Comparison of ENCODE assay signal across 9 cellular contexts in the genomic region with DNA sequence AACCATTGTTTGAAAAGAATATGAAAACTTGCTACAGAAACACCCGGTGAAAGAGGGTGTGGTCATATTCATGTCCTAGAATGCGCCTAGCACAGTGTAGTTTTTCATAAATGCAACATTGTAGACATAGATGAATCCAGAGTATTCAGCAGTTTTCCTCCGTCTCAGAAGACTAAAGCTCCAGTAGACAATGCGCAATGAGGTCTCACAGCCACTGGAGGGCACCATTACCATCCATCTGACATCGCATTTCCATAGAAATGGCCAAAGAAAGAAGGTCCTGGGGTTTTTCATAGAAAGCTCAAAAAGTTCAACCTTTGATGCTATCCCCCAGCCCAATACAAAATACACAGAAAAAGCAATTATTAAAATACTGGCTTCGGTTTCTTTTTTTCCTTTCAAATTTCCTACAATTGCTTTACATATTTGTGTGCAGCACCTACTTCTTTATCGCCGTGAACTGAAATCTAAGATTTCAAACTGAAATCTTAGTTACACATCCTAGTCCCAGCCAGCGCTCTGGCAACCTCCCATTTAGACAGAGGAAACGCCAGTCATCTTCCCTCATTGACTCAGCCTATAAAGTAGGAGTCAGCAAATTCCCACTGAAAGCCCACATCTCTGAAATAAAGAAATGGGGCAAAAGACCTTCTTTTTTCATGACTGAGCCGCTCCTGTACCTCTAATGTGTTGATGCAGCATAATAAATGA. TPM values are rescaled to one million over a fixed set of nuclear protein-coding genes. Genes with fewer than 3 reads are reported as not detected.
DNase-seq lines count a peak whose midpoint lies in the region; ATAC-seq and TF ChIP-seq lines count a peak whose summit lies in the region.
"Had no signal": no experiment of that assay in that cellular context is flagged by ENCODE, and none has a peak within 500 bp of the region (broad histone marks: within the 10 kb centered on the region; RNA-seq: fewer than 3 reads in every experiment).

No MANE protein-coding gene starts in this region.

- peaks cover 4% of the 10 kb centered on the region for H3K27me3 Mint-ChIP-seq in CD4-positive, alpha-beta T cell
- peaks cover 0 to 8% (median 0%) of the 10 kb centered on the region in 5 donors for H3K27me3 Mint-ChIP-seq in naive thymus-derived CD4-positive, alpha-beta T cell

- TF ChIP-seq POLR2A in upper lobe of left lung (IDR thresholded peaks at IDR 0.05): no peak

- H3K4me3 Mint-ChIP-seq in CD4-positive, alpha-beta T cell: peak overlapping the region; percentile 35
- H3K4me3 Mint-ChIP-seq in naive thymus-derived CD4-positive, alpha-beta T cell: no peak overlapping the region
- H3K4me3 Mint-ChIP-seq: T-helper 17 cell had no signal

- H3K9me3 Mint-ChIP-seq in CD4-positive, alpha-beta T cell: no peaks in the 10 kb centered on the region
- no peaks in the 10 kb centered on the region for H3K9me3 Mint-ChIP-seq in naive thymus-derived CD4-positive, alpha-beta T cell

- H3K9me3 ChIP-seq in CD4-positive, alpha-beta T cell (ENCODE audit: control insufficient read depth, low read length): no peaks in the 10 kb centered on the region
- no peaks in the 10 kb centered on the region for H3K9me3 ChIP-seq in HAP-1
- H3K9me3 ChIP-seq in naive thymus-derived CD4-positive, alpha-beta T cell (ENCODE audit: control insufficient read depth in 2 of 3, low read length in 3 of 3): no peaks in the 10 kb centered on the region
- H3K9me3 ChIP-seq in upper lobe of left lung: no peaks in the 10 kb centered on the region

- POLR2A ChIA-PET in CD4-positive, alpha-beta T cell (lab: Charles Lee): interaction anchor here (0.7 to 1.0 kb wide), 5 partner anchors 22 to 554 kb away, joined by 3 to 6 read pairs (median 3); partner anchors contain the start of gene TTF2
- POLR2A ChIA-PET in naive thymus-derived CD4-positive, alpha-beta T cell (lab: Charles Lee): interaction anchor here (0.7 kb wide), 1 partner anchor 162 kb away, joined by 4 read pairs; no protein-coding TSS in a partner anchor

- intact Hi-C loops in CD4-positive, alpha-beta T cell (cut with DNase I, micrococcal nuclease): loop anchor here (1.0 to 10.0 kb wide), 12 partner anchors 21 to 790 kb away; partner anchors contain the start of genes IGSF3 (in 1 of the 2) and MAN1A2 (in 1 of the 2)
- intact Hi-C loops in naive thymus-derived CD4-positive, alpha-beta T cell (cut with micrococcal nuclease): loop anchor here (1.0 to 5.0 kb wide), 20 partner anchors 22 to 1353 kb away; partner anchors contain the start of genes GDAP2 (in 1 of the 2), MAN1A2 (in 1 of the 2), TTF2 (in 1 of the 2) and WDR3 (in 1 of the 2)

- peak; percentile 18 for ATAC-seq in CD4-positive, alpha-beta T cell (ENCODE audit: poor library complexity)
- ATAC-seq in naive thymus-derived CD4-positive, alpha-beta T cell: no peak
- ATAC-seq in upper lobe of left lung (ENCODE audit: low FRiP score in 2 of 2): peak in 1 of 2 donors; percentile 45
- no peak for ATAC-seq in GM21786 (IDR thresholded peaks at IDR 0.05; ENCODE audit: unreplicated experiment)
- ATAC-seq: T-helper 17 cell had no signal

- H3K27me3 ChIP-seq in CD4-positive, alpha-beta T cell (ENCODE audit: control insufficient read depth, insufficient read depth, low read length): no peaks in the 10 kb centered on the region
- H3K27me3 ChIP-seq in HAP-1 (ENCODE audit: low read depth) (no peaks in the 10 kb centered on the region), upper lobe of left lung (no peaks in the 10 kb centered on the region)
- H3K27me3 ChIP-seq in naive thymus-derived CD4-positive, alpha-beta T cell (ENCODE audit: control insufficient read depth in 2 of 2, insufficient read depth in 2 of 2, low read length in 2 of 2): no peaks in the 10 kb centered on the region

- H3K27ac Mint-ChIP-seq in CD4-positive, alpha-beta T cell: no peak overlapping the region
- H3K27ac Mint-ChIP-seq in naive thymus-derived CD4-positive, alpha-beta T cell: no peak overlapping the region

- H3K4me1 ChIP-seq in HAP-1 (peaks cover 8% of the 10 kb centered on the region), upper lobe of left lung (peaks cover 8 to 21% (median 15%) of the 10 kb centered on the region in 4 donors)
- H3K4me1 ChIP-seq in naive thymus-derived CD4-positive, alpha-beta T cell (ENCODE audit: control insufficient read depth in 2 of 2, insufficient read depth in 2 of 2, low read length in 2 of 2): peaks cover 5 to 9% of the 10 kb centered on the region in 2 donors

- peak; percentile 16 to 55 (median 36) for DNase-seq in CD4-positive, alpha-beta T cell
- peak; percentile 67 to 73 for DNase-seq in HAP-1 (ENCODE audit: low spot score in 2 of 2)
- peak; percentile 60 for DNase-seq in NCI-H748 (lab: John Stamatoyannopoulos, UW; ENCODE audit: unreplicated experiment)
- peak; percentile 62 for DNase-seq in activated CD8-positive, alpha-beta memory T cell treated with anti-CD3 and anti-CD28 coated beads, Interleukin-2, amount 50 U/mL, for 4 hours
- DNase-seq in epithelial cell of proximal tubule (ENCODE audit: low read depth): no peak
- peak in 5 of 9 donors; percentile 36 to 49 (median 39) for DNase-seq in naive thymus-derived CD4-positive, alpha-beta T cell
- DNase-seq in upper lobe of left lung: peak in 1 of 2 donors; percentile 64

- CTCF ChIA-PET in CD4-positive, alpha-beta T cell (lab: Charles Lee): interaction anchor here (0.7 to 2.1 kb wide), 20 partner anchors 12 to 554 kb away, joined by 3 to 13 read pairs (median 6); partner anchors contain the start of gene TTF2
- CTCF ChIA-PET in naive thymus-derived CD4-positive, alpha-beta T cell (lab: Charles Lee): interaction anchor here (0.9 to 1.3 kb wide), 8 partner anchors 9 to 554 kb away, joined by 3 to 9 read pairs (median 4); no protein-coding TSS in a partner anchor

- H3K4me1 Mint-ChIP-seq in CD4-positive, alpha-beta T cell (ENCODE audit: low read depth): peaks cover 16% of the 10 kb centered on the region
- peaks cover 9 to 31% (median 11%) of the 10 kb centered on the region in 7 donors for H3K4me1 Mint-ChIP-seq in naive thymus-derived CD4-positive, alpha-beta T cell

- TF ChIP-seq EP300 in upper lobe of left lung (IDR thresholded peaks at IDR 0.05): no peak

- no peak overlapping the region for H3K4me3 ChIP-seq in HAP-1
- no peak overlapping the region for H3K4me3 ChIP-seq in epithelial cell of proximal tubule (ENCODE audit: low read depth, low read length)
- H3K4me3 ChIP-seq in naive thymus-derived CD4-positive, alpha-beta T cell (ENCODE audit: low read length): no peak overlapping the region
- H3K4me3 ChIP-seq in upper lobe of left lung: no peak overlapping the region

- WGBS in upper lobe of left lung, 2 donors: 30% methylated on average over 11 of the region's 11 CpGs

- H3K36me3 ChIP-seq in HAP-1 (replicated peaks): no peaks in the 10 kb centered on the region
- H3K36me3 ChIP-seq in naive thymus-derived CD4-positive, alpha-beta T cell (ENCODE audit: control insufficient read depth in 2 of 3, insufficient read depth in 3 of 3, low read length in 3 of 3): peaks cover 0 to 4% (median 0%) of the 10 kb centered on the region in 3 experiments
- H3K36me3 ChIP-seq in upper lobe of left lung: no peaks in the 10 kb centered on the region

- TF ChIP-seq CTCF in CD4-positive, alpha-beta T cell (IDR thresholded peaks at IDR 0.05): peak; percentile 89
- peak; percentile 95 for TF ChIP-seq CTCF in epithelial cell of proximal tubule (conservative IDR thresholded peaks at IDR 0.05; ENCODE audit: low read depth, low read length)
- peak; percentile 76 to 86 (median 78) for TF ChIP-seq CTCF in upper lobe of left lung (IDR thresholded peaks at IDR 0.05)

- H3K27ac ChIP-seq in CD4-positive, alpha-beta T cell (ENCODE audit: low read depth, low read length): no peak overlapping the region
- H3K27ac ChIP-seq in naive thymus-derived CD4-positive, alpha-beta T cell (ENCODE audit: low read depth, low read length): no peak overlapping the region
- H3K27ac ChIP-seq in upper lobe of left lung: no peak overlapping the region

- in situ Hi-C loops in HAP-1 (cut with MboI; ENCODE audit: low sequenced_read_pairs): loop anchor here (10.0 to 25.0 kb wide), 2 partner anchors 100 to 488 kb away; partner anchors contain the start of gene TTF2

- peaks cover 5% of the 10 kb centered on the region for H3K36me3 Mint-ChIP-seq in CD4-positive, alpha-beta T cell (ENCODE audit: low read depth)
- H3K36me3 Mint-ChIP-seq in naive thymus-derived CD4-positive, alpha-beta T cell: peaks cover 0 to 5% (median 0%) of the 10 kb centered on the region in 5 donors

RNA-seq across cellular contexts. Expression of gene CD58, which starts 3.9 kb away (rescaled TPM):
- total RNA-seq in CD4-positive, alpha-beta T cell: 1 to 10 TPM; 4.2 to 5.7 TPM
- 14.2 and 15.5 TPM in 2 replicates for total RNA-seq in epithelial cell of proximal tubule
- 10 to 100 TPM in 2 of 5 experiments, 1 to 10 TPM in 3; 3.3 to 35.0 (median 4.4) TPM for total RNA-seq in naive thymus-derived CD4-positive, alpha-beta T cell
- 1 to 10 TPM; 1.3 to 2.8 TPM for polyA plus RNA-seq in naive thymus-derived CD4-positive, alpha-beta T cell
- total RNA-seq in upper lobe of left lung: 10 to 100 TPM; 17.8 to 52.0 (median 32.4) TPM
